10 cellular contexts compared by ENCODE assay signal in the genomic region with DNA sequence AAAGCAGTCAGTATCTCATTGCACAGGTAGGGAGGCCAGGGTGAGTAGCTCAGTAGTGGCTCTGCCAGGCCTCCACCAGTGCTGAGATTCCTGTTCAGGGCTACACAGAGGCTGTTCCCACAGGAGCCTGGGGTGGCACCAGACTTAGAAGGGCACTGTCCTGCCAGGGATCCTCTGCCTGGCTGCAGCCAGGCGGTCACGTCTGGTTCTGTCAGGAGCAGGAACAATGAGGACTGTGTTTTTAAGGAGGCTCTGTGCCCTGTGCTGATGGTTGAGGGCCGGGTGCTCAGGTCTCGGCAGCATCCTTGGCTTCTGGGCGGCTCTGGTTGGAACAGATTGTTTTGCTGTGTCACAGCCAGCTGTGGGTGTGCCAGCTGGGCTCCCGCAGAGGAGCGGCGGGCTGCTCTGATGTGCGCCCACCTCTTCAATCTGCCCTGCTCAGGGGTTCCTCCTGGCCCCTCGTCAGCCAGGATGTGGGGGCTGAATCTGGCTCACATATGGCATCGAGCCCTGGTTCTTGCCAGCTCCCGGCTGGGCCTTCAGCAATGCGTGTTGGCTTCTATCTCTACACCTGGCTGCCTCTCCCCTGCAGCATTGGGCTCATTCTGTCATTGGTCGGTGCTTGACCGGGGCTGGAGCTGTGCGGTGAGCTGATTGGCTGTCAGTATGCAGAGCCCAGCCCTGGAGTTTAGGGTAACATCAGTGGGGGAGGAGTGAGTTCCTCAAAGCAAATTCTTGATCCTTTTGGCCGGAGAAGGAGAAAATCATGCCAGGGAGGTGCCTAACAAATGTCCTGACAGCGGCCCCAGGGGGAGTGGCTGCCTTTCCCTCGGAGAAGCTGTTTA. TPM values are rescaled to one million over a fixed set of nuclear protein-coding genes. Genes with fewer than 3 reads are reported as not detected.
DNase-seq lines count a peak whose midpoint lies in the region; ATAC-seq, FAIRE-seq and TF ChIP-seq lines count a peak whose summit lies in the region.
"Had no signal": no experiment of that assay in that cellular context is flagged by ENCODE, and none has a peak within 500 bp of the region (broad histone marks: within the 10 kb centered on the region; RNA-seq: fewer than 3 reads in every experiment).

No MANE protein-coding gene starts in this region.

- peak overlapping the region; percentile 22 for H3K27ac ChIP-seq in effector memory CD4-positive, alpha-beta T cell (ENCODE audit: insufficient read depth, low read length, poor library complexity, severe bottlenecking)
- H3K27ac ChIP-seq in lung (ENCODE audit: low read depth in 1 of 2, low read length in 1 of 2): peak overlapping the region in 1 of 2 donors; percentile 71
- H3K27ac ChIP-seq: SK-N-MC had no signal

- H3K27me3 Mint-ChIP-seq in activated T-cell treated with anti-CD3 and anti-CD28 coated beads, Interleukin-2, amount 50 U/mL, for 72 hours (ENCODE audit: low read depth): no peaks in the 10 kb centered on the region
- H3K27me3 Mint-ChIP-seq: B cell had no signal

- H3K4me1 ChIP-seq in effector memory CD4-positive, alpha-beta T cell (ENCODE audit: control insufficient read depth, insufficient read depth, low read length, poor library complexity, severe bottlenecking): no peaks in the 10 kb centered on the region
- H3K4me1 ChIP-seq in lung (ENCODE audit: control insufficient read depth in 2 of 2, insufficient read depth in 2 of 2, low read length in 2 of 2): peaks cover 3 to 18% of the 10 kb centered on the region in 2 donors

- H3K36me3 Mint-ChIP-seq in activated T-cell treated with anti-CD3 and anti-CD28 coated beads, Interleukin-2, amount 50 U/mL, for 72 hours (ENCODE audit: insufficient read depth in 2 of 2): peaks cover 16 to 18% of the 10 kb centered on the region in 2 donors

- peaks cover 79% of the 10 kb centered on the region for H3K36me3 ChIP-seq in effector memory CD4-positive, alpha-beta T cell (ENCODE audit: control insufficient read depth, insufficient read depth, low read length)
- H3K36me3 ChIP-seq in lung (ENCODE audit: control insufficient read depth in 2 of 2, insufficient read depth in 2 of 2, low read length in 2 of 2): peaks cover 15 to 46% of the 10 kb centered on the region in 2 donors

- H3K4me3 ChIP-seq in effector memory CD4-positive, alpha-beta T cell (ENCODE audit: insufficient read depth, low read depth, low read length, poor library complexity, severe bottlenecking): no peak overlapping the region
- no peak overlapping the region for H3K4me3 ChIP-seq in lung
- H3K4me3 ChIP-seq: SK-N-MC had no signal

- DNase-seq in activated T-cell treated with anti-CD3 and anti-CD28 coated beads, Interleukin-2, amount 50 U/mL, for 72 hours: no peak
- no peak for DNase-seq in activated T-cell treated with anti-CD3 and anti-CD28 coated beads, Interleukin-2, amount 50 U/mL, for 48 hours
- DNase-seq in effector memory CD4-positive, alpha-beta T cell: no peak
- DNase-seq in lung (ENCODE audit: low spot score) (no peak), urothelium cell line (ENCODE audit: low spot score) (peak; percentile 93), NCI-H187 (lab: John Stamatoyannopoulos, UW) (no peak)

- no peaks in the 10 kb centered on the region for H3K27me3 ChIP-seq in effector memory CD4-positive, alpha-beta T cell (replicated peaks; ENCODE audit: control insufficient read depth, insufficient read depth, low read length, poor library complexity, severe bottlenecking)
- no peaks in the 10 kb centered on the region for H3K27me3 ChIP-seq in lung (ENCODE audit: control insufficient read depth, insufficient read depth)

- H3K4me3 Mint-ChIP-seq in activated T-cell treated with anti-CD3 and anti-CD28 coated beads, Interleukin-2, amount 50 U/mL, for 72 hours: no peak overlapping the region
- H3K4me3 Mint-ChIP-seq: B cell had no signal

- FAIRE-seq in urothelium cell line (lab: Jason Lieb, UNC): peak; percentile 87

- H3K4me1 Mint-ChIP-seq in activated T-cell treated with anti-CD3 and anti-CD28 coated beads, Interleukin-2, amount 50 U/mL, for 72 hours (ENCODE audit: low read depth): peaks cover 6% of the 10 kb centered on the region

- H3K27ac Mint-ChIP-seq in activated T-cell treated with anti-CD3 and anti-CD28 coated beads, Interleukin-2, amount 50 U/mL, for 72 hours: peak overlapping the region; percentile 73

- TF ChIP-seq CTCF in lung (IDR thresholded peaks at IDR 0.05; ENCODE audit: control extremely low read depth, extremely low read depth): no peak

- no peaks in the 10 kb centered on the region for H3K9me3 ChIP-seq in effector memory CD4-positive, alpha-beta T cell (ENCODE audit: control insufficient read depth, low read length)
- H3K9me3 ChIP-seq in lung (ENCODE audit: control insufficient read depth in 2 of 2, insufficient read depth in 1 of 2, low read length in 1 of 2): peaks cover 0 to 2% of the 10 kb centered on the region in 2 donors

- WGBS in lung, 2 donors: 41 to 50% methylated on average over 19 of the region's 19 CpGs

- H3K9me3 Mint-ChIP-seq in activated T-cell treated with anti-CD3 and anti-CD28 coated beads, Interleukin-2, amount 50 U/mL, for 72 hours: no peaks in the 10 kb centered on the region

- no peak for ATAC-seq in activated T-cell treated with anti-CD3 and anti-CD28 coated beads, Interleukin-2, amount 50 U/mL, for 72 hours (replicated peaks in 1 of 2)
- ATAC-seq in lung (ENCODE audit: insufficient read depth, low FRiP score) (peak; percentile 23), GM19452 (IDR thresholded peaks at IDR 0.05; ENCODE audit: unreplicated experiment) (no peak), GM19455 (IDR thresholded peaks at IDR 0.05; ENCODE audit: unreplicated experiment) (no peak)

RNA-seq across cellular contexts. Expression of gene TACR2, which starts 41.2 kb away (rescaled TPM):
- total RNA-seq in activated T-cell treated with anti-CD3 and anti-CD28 coated beads, Interleukin-2, amount 50 U/mL, for 72 hours: not detected
- total RNA-seq in lung: under 1 TPM; 0.28 to 0.83 TPM
- polyA plus RNA-seq in lung: under 1 TPM; 0.42 to 0.57 TPM
- total RNA-seq: B cell had no signal
